9 cellular contexts compared by ENCODE assay signal in the genomic region with DNA sequence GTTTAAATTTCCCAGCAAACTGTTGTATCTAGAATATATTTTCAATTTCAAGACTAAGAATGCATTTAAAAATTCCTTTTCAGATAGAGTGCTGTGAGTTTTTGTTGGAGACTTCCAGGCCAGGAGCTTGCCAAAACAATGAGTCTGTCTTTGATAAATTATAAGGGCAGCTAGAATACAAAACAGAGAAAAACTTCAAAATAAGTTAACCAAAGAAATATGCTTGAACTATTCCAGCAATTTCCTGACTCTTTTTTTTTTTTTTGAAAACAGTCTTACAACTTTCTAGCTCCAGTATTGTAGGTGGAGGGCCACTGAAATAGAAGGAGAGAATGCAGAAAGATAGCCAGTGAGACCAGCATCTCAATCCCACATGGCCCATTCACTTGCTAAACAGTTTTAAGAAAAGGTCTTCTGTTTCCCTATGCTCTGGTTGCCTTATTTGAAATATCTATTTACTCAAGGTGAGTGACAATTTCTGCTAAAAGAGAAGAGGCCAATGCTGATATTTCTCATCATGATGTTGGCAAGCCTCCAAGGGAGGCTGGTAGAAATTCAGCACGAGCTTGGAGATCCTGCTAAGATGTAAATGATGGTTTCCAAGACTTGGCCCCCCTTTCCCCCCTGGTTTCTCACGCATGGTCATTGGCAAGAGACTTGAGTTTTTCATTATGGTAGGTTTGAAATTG.
A peak's percentile ranks its signal among the peaks of the same experiment; 100 is the strongest.
DNase-seq lines count a peak whose midpoint lies in the region; ATAC-seq, FAIRE-seq and TF ChIP-seq lines count a peak whose summit lies in the region.
"Had no signal": no experiment of that assay in that cellular context is flagged by ENCODE, and none has a peak within 500 bp of the region (broad histone marks: within the 10 kb centered on the region; RNA-seq: fewer than 3 reads in every experiment).

No MANE protein-coding gene starts in this region.

- H4K20me1 ChIP-seq in fibroblast of lung (ENCODE audit: control insufficient read depth, extremely low read depth, insufficient read depth, low read length): no peaks in the 10 kb centered on the region

- H2AFZ ChIP-seq in fibroblast of lung (ENCODE audit: low read length): no peak overlapping the region

- peak overlapping the region; percentile 62 for H3K4me3 Mint-ChIP-seq in T-helper 17 cell

- 0 out of 2 replicates have a peak, but pooled peaks have one; percentile 19 for TF ChIP-seq POLR2A in GM12891 (IDR thresholded peaks at IDR 0.05; ENCODE audit: low read depth, low read length)

- no peaks in the 10 kb centered on the region for H3K27me3 Mint-ChIP-seq in T-helper 17 cell

- H3K9me3 ChIP-seq in T-helper 17 cell (ENCODE audit: control insufficient read depth, low read length, poor library complexity, severe bottlenecking) (peaks cover 4% of the 10 kb centered on the region), fibroblast of lung (ENCODE audit: control insufficient read depth, insufficient read depth, low read depth, low read length) (no peaks in the 10 kb centered on the region)
- H3K9me3 ChIP-seq: right lobe of liver had no signal

- ATAC-seq in T-helper 17 cell (no peak), HG02840 (IDR thresholded peaks at IDR 0.05; ENCODE audit: low FRiP score, unreplicated experiment) (no peak), HG02798 (IDR thresholded peaks at IDR 0.05; ENCODE audit: poor library complexity, unreplicated experiment) (no peak)
- ATAC-seq: right lobe of liver had no signal

- H3K27me3 ChIP-seq in fibroblast of lung (ENCODE audit: control insufficient read depth, insufficient read depth, low read length): no peaks in the 10 kb centered on the region
- H3K27me3 ChIP-seq: right lobe of liver had no signal

- no peaks in the 10 kb centered on the region for H3K79me2 ChIP-seq in fibroblast of lung (ENCODE audit: control insufficient read depth, insufficient read depth, low read length)

- peak overlapping the region; percentile 9 for H3K4me2 ChIP-seq in fibroblast of lung (ENCODE audit: extremely low read depth, insufficient read depth, low read length)

- DNase-seq in GM12891 (ENCODE audit: insufficient read length, low spot score) (no peak), T-helper 17 cell (no peak), fibroblast of lung (ENCODE audit: low read depth in 2 of 2) (peak; percentile 59 to 91)
- DNase-seq in activated effector memory CD4-positive, alpha-beta T cell treated with anti-CD3 and anti-CD28 coated beads, Interleukin-2, amount 50 U/mL, for 16 hours: no peak
- DNase-seq: effector CD8-positive, alpha-beta T cell; right lobe of liver had no signal

- H3K9ac ChIP-seq in fibroblast of lung (ENCODE audit: insufficient read depth, low read length): no peak overlapping the region

- peaks cover 5% of the 10 kb centered on the region for H3K4me1 ChIP-seq in fibroblast of lung (ENCODE audit: control insufficient read depth, extremely low read depth, insufficient read depth, low read length)

- H3K27ac ChIP-seq in fibroblast of lung (ENCODE audit: insufficient read depth, low read length) (no peak overlapping the region), skin epidermis (peak overlapping the region in 17 of 21 experiments; percentile 7 to 84 (median 54))

- peaks cover 34% of the 10 kb centered on the region for H3K4me1 Mint-ChIP-seq in T-helper 17 cell

- no peak overlapping the region for H3K4me3 ChIP-seq in fibroblast of lung (replicated peaks in 1 of 4; ENCODE audit: control extremely low read depth in 1 of 4, insufficient read depth in 1 of 4, low read depth in 3 of 4, low read length in 4 of 4)
- H3K4me3 ChIP-seq in skin epidermis: no peak overlapping the region
- H3K4me3 ChIP-seq: right lobe of liver had no signal

- FAIRE-seq in GM12891 (lab: Jason Lieb, UNC): no peak

- no peak for TF ChIP-seq CTCF in fibroblast of lung (conservative IDR thresholded peaks at IDR 0.05 in 1 of 2, IDR thresholded peaks at IDR 0.05 in 1 of 2; ENCODE audit: low read depth in 1 of 2, low read length in 2 of 2)

- H3K27ac Mint-ChIP-seq in T-helper 17 cell: peak overlapping the region; percentile 92

- no peaks in the 10 kb centered on the region for H3K36me3 Mint-ChIP-seq in T-helper 17 cell (ENCODE audit: low read depth)

- H3K36me3 ChIP-seq in fibroblast of lung (ENCODE audit: control insufficient read depth, insufficient read depth, low read length): no peaks in the 10 kb centered on the region
- H3K36me3 ChIP-seq: right lobe of liver had no signal

TF ChIP-seq in GM12891, 5 proteins besides CTCF, POLR2A, EP300 and RAD21:
- TF ChIP-seq PAX5 (IDR thresholded peaks at IDR 0.05; ENCODE audit: insufficient read depth, low read length, severe bottlenecking): no peak
- no peak for TF ChIP-seq TAF1 (IDR thresholded peaks at IDR 0.05; ENCODE audit: low read depth, low read length)
- TF ChIP-seq POLR2AphosphoS5 (IDR thresholded peaks at IDR 0.05; ENCODE audit: low read depth, low read length): 0 out of 2 replicates have a peak, but pooled peaks have one; percentile 18
- TF ChIP-seq SPI1 (IDR thresholded peaks at IDR 0.05; ENCODE audit: low read depth, low read length): no peak
- no peak for TF ChIP-seq POU2F2 (IDR thresholded peaks at IDR 0.05; ENCODE audit: low read depth, low read length)

Comparison
In these comparisons a context has a peak if more than half of its experiments do, and no peak if none do; other contexts are left out.
1. DNase-seq: peak in fibroblast of lung (2 of 2); none in GM12891 (single experiment), T-helper 17 cell (0 of 3) and activated effector memory CD4-positive, alpha-beta T cell treated with anti-CD3 and anti-CD28 coated beads, Interleukin-2, amount 50 U/mL, for 16 hours (single experiment).